In genomic region chr17:80443916-80444708, GRCh38 we compare ENCODE assay signal across 22 cellular contexts.
DNase-seq lines count a peak whose midpoint lies in the region; TF ChIP-seq lines count a peak whose summit lies in the region.
"Had no signal": no experiment of that assay in that cellular context is flagged by ENCODE, and none has a peak within 500 bp of the region (broad histone marks: within the 10 kb centered on the region; RNA-seq: fewer than 3 reads in every experiment).

No MANE protein-coding gene starts in this region.

- no peak for TF ChIP-seq CTCF in HEK293 (tag by site-specific recombination; IDR thresholded peaks at IDR 0.05)

- POLR2A ChIA-PET in HEK293 (lab: Yijun Ruan, JAX) = no interaction called here

- H3K4me3 ChIP-seq in HEK293 (ENCODE audit: low read depth, low read length) = no peak overlapping the region
- H3K4me3 ChIP-seq: SJSA1, smooth muscle cell, upper lobe of right lung had no signal

- no peaks in the 10 kb centered on the region for H3K36me3 ChIP-seq in HEK293 (ENCODE audit: control insufficient read depth in 2 of 2, insufficient read depth in 1 of 2, low read length in 2 of 2)
- H3K36me3 ChIP-seq: brain microvascular endothelial cell, SJSA1, upper lobe of right lung had no signal

- peak; percentile 81 for DNase-seq in DMS 273 treated with DMSO at 0.1 percent for 48 hours (lab: John Stamatoyannopoulos, UW)
- DNase-seq in NCI-H446 treated with DMSO at 0.1 percent for 48 hours (lab: John Stamatoyannopoulos, UW) = peak; percentile 85
- peak in 41 of 42 donors; percentile 31 to 87 (median 69) for DNase-seq in head of caudate nucleus
- no peak for DNase-seq in NCI-H187 (lab: John Stamatoyannopoulos, UW)
- no peak for DNase-seq in pons (ENCODE audit: low spot score)
- DNase-seq in D341Med (ENCODE audit: low spot score) = no peak
- no peak for DNase-seq in activated naive CD4-positive, alpha-beta T cell treated with anti-CD3 and anti-CD28 coated beads, Interleukin-2, amount 50 U/mL, for 16 hours
- DNase-seq: activated CD4-positive, alpha-beta T cell treated with anti-CD3 and anti-CD28 coated beads for 1 hour; activated naive CD8-positive, alpha-beta T cell treated with anti-CD3 and anti-CD28 coated beads, Interleukin-2, amount 50 U/mL, for 24 hours; AML-193; brain microvascular endothelial cell; hippocampal formation; KG1; MV-4-11; natural killer cell; NCI-H510A; OCI-M1; stimulated activated CD4-positive, alpha-beta T cell treated with anti-CD3 and anti-CD28 coated beads, Interleukin-4, amount 100 ng/mL, for 24 hours; upper lobe of right lung had no signal

- H3K4me1 ChIP-seq in HEK293 (ENCODE audit: control insufficient read depth, insufficient read depth, low read length) = no peaks in the 10 kb centered on the region
- H3K4me1 ChIP-seq: upper lobe of right lung had no signal

- no peak overlapping the region for H3K27ac ChIP-seq in HEK293 (ENCODE audit: extremely low read depth, low read depth, low read length)
- H3K27ac ChIP-seq: brain microvascular endothelial cell, SJSA1, upper lobe of right lung had no signal

- intact Hi-C loops in head of caudate nucleus (cut with DNase I) = no loop called here

- H3K9me3 ChIP-seq in HEK293 (ENCODE audit: control insufficient read depth, insufficient read depth, low read depth, low read length) = no peaks in the 10 kb centered on the region
- H3K9me3 ChIP-seq: SJSA1, upper lobe of right lung had no signal

- CTCF ChIA-PET in HEK293 (lab: Yijun Ruan, JAX) = interaction anchor here (0.5 to 0.6 kb wide), 2 partner anchors 16 to 133 kb away, joined by 3 to 7 read pairs; no protein-coding TSS in a partner anchor

TF ChIP-seq in HEK293, 187 proteins besides CTCF, POLR2A, EP300 and RAD21:
- TF ChIP-seq ZIC2 (tag by site-specific recombination; IDR thresholded peaks at IDR 0.05) (peak; percentile 86), PATZ1 (tag by site-specific recombination; IDR thresholded peaks at IDR 0.05) (no peak), ZNF19 (tag by site-specific recombination; IDR thresholded peaks at IDR 0.05; ENCODE audit: low read depth) (no peak), ZFHX2 (tag by site-specific recombination; conservative IDR thresholded peaks at IDR 0.05) (peak; percentile 87), ZNF423 (tag by site-specific recombination; IDR thresholded peaks at IDR 0.05) (no peak), ZNF518A (tag by site-specific recombination; conservative IDR thresholded peaks at IDR 0.05; ENCODE audit: low read depth) (no peak), ZNF600 (tag by site-specific recombination; IDR thresholded peaks at IDR 0.05) (peak; percentile 31; the same call in 1 of the 2 replicates), EGR2 (tag by site-specific recombination; IDR thresholded peaks at IDR 0.05; ENCODE audit: low read depth) (peak; percentile 62), ZSCAN4 (tag by site-specific recombination; IDR thresholded peaks at IDR 0.05) (no peak), GLIS1 (tag by site-specific recombination; IDR thresholded peaks at IDR 0.05) (peak; percentile 82), ZBTB17 (tag by site-specific recombination; IDR thresholded peaks at IDR 0.05) (peak; percentile 62)

Comparison
In these comparisons a context has a peak if more than half of its experiments do, and no peak if none do; other contexts are left out.
1. DNase-seq: peak in DMS 273 treated with DMSO at 0.1 percent for 48 hours (single experiment), NCI-H446 treated with DMSO at 0.1 percent for 48 hours (single experiment) and head of caudate nucleus (41 of 42); none in NCI-H187 (0 of 2), pons (single experiment), D341Med (single experiment) and activated naive CD4-positive, alpha-beta T cell treated with anti-CD3 and anti-CD28 coated beads, Interleukin-2, amount 50 U/mL, for 16 hours (single experiment).